ENCODE assay signal across 22 cellular contexts in genomic region chr4:41678951-41679350, GRCh38.
"Had no signal": no experiment of that assay in that cellular context is flagged by ENCODE, and none has a peak within 500 bp of the region (broad histone marks: within the 10 kb centered on the region; RNA-seq: fewer than 3 reads in every experiment).

No MANE protein-coding gene starts in this region.

- H3K4me3 ChIP-seq: neural progenitor cell, prostate gland, right atrium auricular region, sigmoid colon, transverse colon, upper lobe of right lung, uterus had no signal

- H3K27ac ChIP-seq: epithelial cell of prostate, foreskin keratinocyte, neural progenitor cell, parathyroid adenoma, prostate gland, right atrium auricular region, sigmoid colon, transverse colon, upper lobe of right lung, uterus had no signal

- ATAC-seq: esophagus mucosa; foreskin keratinocyte; left lobe of liver; naive thymus-derived CD4-positive, alpha-beta T cell; stimulated activated memory B cell treated with anti-CD40 and anti-IgM and Interleukin-4, amounts not matched to agents 10 μg/mL and 1 μg/mL and 100 μg/mL, for 72 hours; stimulated activated naive CD8-positive, alpha-beta T cell treated with anti-CD3 and anti-CD28 coated beads, Interleukin-15, Interleukin-2, amounts not matched to agents 100 U/mL and 50 U/mL, for 24 hours; upper lobe of right lung had no signal

- H3K4me1 ChIP-seq: foreskin keratinocyte, parathyroid adenoma, prostate gland, right atrium auricular region, sigmoid colon, transverse colon, upper lobe of right lung, uterus had no signal

- DNase-seq: cortex of kidney; effector CD4-positive, alpha-beta T cell; foreskin keratinocyte; kidney; mesendoderm; midbrain; naive thymus-derived CD4-positive, alpha-beta T cell; sigmoid colon; stimulated activated CD4-positive, alpha-beta T cell treated with anti-CD3 and anti-CD28 coated beads, Interleukin-2, amount 100 ng/mL, for 24 hours; stimulated activated CD4-positive, alpha-beta T cell treated with anti-CD3 and anti-CD28 coated beads, Interleukin-4, amount 100 ng/mL, for 24 hours; stimulated activated naive CD8-positive, alpha-beta T cell treated with anti-CD3 and anti-CD28 coated beads, Interleukin-15, Interleukin-2, amounts not matched to agents 100 U/mL and 50 U/mL, for 24 hours; transverse colon; upper lobe of right lung; uterus had no signal

- H3K9me3 ChIP-seq: prostate gland, right atrium auricular region, sigmoid colon, transverse colon, upper lobe of right lung, uterus had no signal

- H3K36me3 ChIP-seq: neural progenitor cell, prostate gland, transverse colon, uterus had no signal

- H3K27me3 ChIP-seq: neural progenitor cell, right atrium auricular region, sigmoid colon, transverse colon, upper lobe of right lung, uterus had no signal
